Comparison of ENCODE assay signal across 13 cellular contexts in genomic region chr2:1825046-1825445, GRCh38.
"Had no signal": no experiment of that assay in that cellular context is flagged by ENCODE, and none has a peak within 500 bp of the region (broad histone marks: within the 10 kb centered on the region; RNA-seq: fewer than 3 reads in every experiment).

No MANE protein-coding gene starts in this region.

- H3K27ac ChIP-seq: upper lobe of right lung had no signal

- H3K36me3 ChIP-seq: right atrium auricular region, upper lobe of right lung had no signal

- DNase-seq: activated CD4-positive, alpha-beta memory T cell treated with anti-CD3 and anti-CD28 coated beads for 36 hours; activated CD4-positive, alpha-beta T cell treated with anti-CD3 and anti-CD28 coated beads for 4 hours; activated T-cell treated with anti-CD3 and anti-CD28 coated beads for 4 hours; amniotic stem cell; dermis blood vessel endothelial cell; effector memory CD8-positive, alpha-beta T cell; islet precursor cell; stimulated activated CD4-positive, alpha-beta T cell treated with anti-CD3 and anti-CD28 coated beads, Interleukin-2, amount 100 ng/mL, for 24 hours; stimulated activated naive CD4-positive, alpha-beta T cell treated with Interleukin-2 at 50 U/mL for 16 hours; SW 1271; upper lobe of right lung had no signal

- ATAC-seq: effector memory CD8-positive, alpha-beta T cell; upper lobe of right lung; WTC11 had no signal

- H3K27me3 ChIP-seq: right atrium auricular region, upper lobe of right lung had no signal

- H3K4me3 ChIP-seq: right atrium auricular region, upper lobe of right lung had no signal

- H3K4me1 ChIP-seq: right atrium auricular region, upper lobe of right lung had no signal

- H3K9me3 ChIP-seq: right atrium auricular region, upper lobe of right lung had no signal
